1 cellular context compared by ENCODE assay signal in the genomic region with DNA sequence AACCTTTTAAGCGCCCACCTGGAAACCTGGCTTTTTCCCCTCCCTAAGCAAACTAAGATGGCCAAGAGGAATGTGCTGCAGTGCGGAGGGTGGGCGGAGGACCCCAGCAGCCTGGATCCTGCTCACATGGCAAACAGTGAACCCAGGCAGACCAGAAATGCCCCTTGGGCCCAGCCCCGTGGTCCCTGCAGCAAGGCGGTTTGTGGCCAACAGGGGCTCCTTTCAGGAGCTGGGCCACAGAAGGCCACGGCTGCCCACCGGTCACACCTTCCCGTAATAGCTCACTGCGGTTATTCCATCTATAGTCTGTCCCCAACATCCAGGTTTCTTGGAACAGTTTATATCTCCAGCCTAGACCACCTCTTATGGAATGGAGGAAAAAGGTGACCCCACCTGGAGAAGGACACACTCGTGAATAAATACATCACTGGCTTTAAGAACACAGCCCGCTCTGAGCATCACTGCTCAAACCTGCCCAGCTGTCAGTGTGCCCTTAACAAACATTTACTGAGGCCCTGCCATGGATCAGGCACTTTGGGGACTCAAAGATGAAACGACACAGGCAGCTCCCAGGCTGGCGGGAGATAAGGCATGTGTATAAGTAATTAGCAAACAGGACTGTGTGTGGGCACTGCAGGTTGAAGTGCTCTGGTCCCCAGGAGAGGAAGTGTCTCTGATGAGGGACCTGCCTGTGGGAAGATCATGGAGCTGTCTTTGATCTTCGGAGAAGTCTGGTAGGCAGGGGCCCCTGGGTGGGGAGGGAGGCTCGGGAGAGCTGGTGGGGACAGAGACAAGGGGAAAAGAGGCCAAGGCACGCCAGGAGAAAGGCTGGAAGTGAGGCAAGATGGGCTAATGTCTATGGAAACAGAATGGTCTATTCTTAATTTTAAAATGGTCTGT.
TF ChIP-seq lines count a peak whose summit lies in the region.

No MANE protein-coding gene starts in this region.

TF ChIP-seq in HepG2, 621 proteins besides CTCF, POLR2A, EP300 and RAD21 (continued from another document and continues in another):
- peak; percentile 63; the same call in 1 of the 2 replicates for TF ChIP-seq NCOA1 (CRISPR knock-in tag; IDR thresholded peaks at IDR 0.05)
- no peak for TF ChIP-seq AGO2 (optimal IDR thresholded peaks at IDR 0.05; ENCODE audit: low read depth, low read length)
- TF ChIP-seq PRMT3 (CRISPR knock-in tag; IDR thresholded peaks at IDR 0.05; ENCODE audit: borderline replicate concordance, low read depth), result peak; percentile 33; the same call in 1 of the 2 replicates
- peak; percentile 95 for TF ChIP-seq MTA1 (CRISPR knock-in tag; IDR thresholded peaks at IDR 0.05; ENCODE audit: borderline replicate concordance)
- TF ChIP-seq, protein P1, sequence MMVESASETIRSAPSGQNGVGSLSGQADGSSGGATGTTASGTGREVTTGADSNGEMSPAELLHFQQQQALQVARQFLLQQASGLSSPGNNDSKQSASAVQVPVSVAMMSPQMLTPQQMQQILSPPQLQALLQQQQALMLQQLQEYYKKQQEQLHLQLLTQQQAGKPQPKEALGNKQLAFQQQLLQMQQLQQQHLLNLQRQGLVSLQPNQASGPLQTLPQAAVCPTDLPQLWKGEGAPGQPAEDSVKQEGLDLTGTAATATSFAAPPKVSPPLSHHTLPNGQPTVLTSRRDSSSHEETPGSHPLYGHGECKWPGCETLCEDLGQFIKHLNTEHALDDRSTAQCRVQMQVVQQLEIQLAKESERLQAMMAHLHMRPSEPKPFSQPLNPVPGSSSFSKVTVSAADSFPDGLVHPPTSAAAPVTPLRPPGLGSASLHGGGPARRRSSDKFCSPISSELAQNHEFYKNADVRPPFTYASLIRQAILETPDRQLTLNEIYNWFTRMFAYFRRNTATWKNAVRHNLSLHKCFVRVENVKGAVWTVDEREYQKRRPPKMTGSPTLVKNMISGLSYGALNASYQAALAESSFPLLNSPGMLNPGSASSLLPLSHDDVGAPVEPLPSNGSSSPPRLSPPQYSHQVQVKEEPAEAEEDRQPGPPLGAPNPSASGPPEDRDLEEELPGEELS (CRISPR knock-in tag; IDR thresholded peaks at IDR 0.05), result peak; percentile 98
- peak; percentile 9; the same call in 1 of the 2 replicates for TF ChIP-seq ZSCAN25 (CRISPR knock-in tag; IDR thresholded peaks at IDR 0.05)
- TF ChIP-seq NR2F1 (CRISPR knock-in tag; IDR thresholded peaks at IDR 0.05), result no peak
- TF ChIP-seq, protein P2, sequence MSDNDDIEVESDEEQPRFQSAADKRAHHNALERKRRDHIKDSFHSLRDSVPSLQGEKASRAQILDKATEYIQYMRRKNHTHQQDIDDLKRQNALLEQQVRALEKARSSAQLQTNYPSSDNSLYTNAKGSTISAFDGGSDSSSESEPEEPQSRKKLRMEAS (IDR thresholded peaks at IDR 0.05), result peak; percentile 85
- TF ChIP-seq ZNF616 (CRISPR knock-in tag; IDR thresholded peaks at IDR 0.05; ENCODE audit: low read depth), result peak; percentile 72; the same call in 1 of the 2 replicates
- TF ChIP-seq HDAC2 (CRISPR knock-in tag; IDR thresholded peaks at IDR 0.05), result peak; percentile 100
- TF ChIP-seq RFX5 (IDR thresholded peaks at IDR 0.05; ENCODE audit: low read depth, low read length), result no peak
- no peak for TF ChIP-seq ZNF598 (CRISPR knock-in tag; IDR thresholded peaks at IDR 0.05; ENCODE audit: borderline replicate concordance)
- no peak for TF ChIP-seq SUZ12 (IDR thresholded peaks at IDR 0.05; ENCODE audit: low read depth, low read length)
- peak; percentile 93 for TF ChIP-seq RXRA (CRISPR knock-in tag; IDR thresholded peaks at IDR 0.05)
- TF ChIP-seq, protein P3, sequence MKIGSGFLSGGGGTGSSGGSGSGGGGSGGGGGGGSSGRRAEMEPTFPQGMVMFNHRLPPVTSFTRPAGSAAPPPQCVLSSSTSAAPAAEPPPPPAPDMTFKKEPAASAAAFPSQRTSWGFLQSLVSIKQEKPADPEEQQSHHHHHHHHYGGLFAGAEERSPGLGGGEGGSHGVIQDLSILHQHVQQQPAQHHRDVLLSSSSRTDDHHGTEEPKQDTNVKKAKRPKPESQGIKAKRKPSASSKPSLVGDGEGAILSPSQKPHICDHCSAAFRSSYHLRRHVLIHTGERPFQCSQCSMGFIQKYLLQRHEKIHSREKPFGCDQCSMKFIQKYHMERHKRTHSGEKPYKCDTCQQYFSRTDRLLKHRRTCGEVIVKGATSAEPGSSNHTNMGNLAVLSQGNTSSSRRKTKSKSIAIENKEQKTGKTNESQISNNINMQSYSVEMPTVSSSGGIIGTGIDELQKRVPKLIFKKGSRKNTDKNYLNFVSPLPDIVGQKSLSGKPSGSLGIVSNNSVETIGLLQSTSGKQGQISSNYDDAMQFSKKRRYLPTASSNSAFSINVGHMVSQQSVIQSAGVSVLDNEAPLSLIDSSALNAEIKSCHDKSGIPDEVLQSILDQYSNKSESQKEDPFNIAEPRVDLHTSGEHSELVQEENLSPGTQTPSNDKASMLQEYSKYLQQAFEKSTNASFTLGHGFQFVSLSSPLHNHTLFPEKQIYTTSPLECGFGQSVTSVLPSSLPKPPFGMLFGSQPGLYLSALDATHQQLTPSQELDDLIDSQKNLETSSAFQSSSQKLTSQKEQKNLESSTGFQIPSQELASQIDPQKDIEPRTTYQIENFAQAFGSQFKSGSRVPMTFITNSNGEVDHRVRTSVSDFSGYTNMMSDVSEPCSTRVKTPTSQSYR (CRISPR knock-in tag; IDR thresholded peaks at IDR 0.05; ENCODE audit: borderline replicate concordance), result peak; percentile 57; the same call in 1 of the 2 replicates
- no peak for TF ChIP-seq ZNF841 (CRISPR knock-in tag; IDR thresholded peaks at IDR 0.05; ENCODE audit: borderline replicate concordance)
- peak; percentile 77 for TF ChIP-seq HNRNPL (IDR thresholded peaks at IDR 0.05; ENCODE audit: low read depth, low read length)
- TF ChIP-seq CENPT (CRISPR knock-in tag; IDR thresholded peaks at IDR 0.05; ENCODE audit: low read depth), result no peak
- peak; percentile 82 for TF ChIP-seq NR2F6 (IDR thresholded peaks at IDR 0.05)
- peak; percentile 88 for TF ChIP-seq NR2F6 (CRISPR knock-in tag; IDR thresholded peaks at IDR 0.05)
- TF ChIP-seq, protein P4, sequence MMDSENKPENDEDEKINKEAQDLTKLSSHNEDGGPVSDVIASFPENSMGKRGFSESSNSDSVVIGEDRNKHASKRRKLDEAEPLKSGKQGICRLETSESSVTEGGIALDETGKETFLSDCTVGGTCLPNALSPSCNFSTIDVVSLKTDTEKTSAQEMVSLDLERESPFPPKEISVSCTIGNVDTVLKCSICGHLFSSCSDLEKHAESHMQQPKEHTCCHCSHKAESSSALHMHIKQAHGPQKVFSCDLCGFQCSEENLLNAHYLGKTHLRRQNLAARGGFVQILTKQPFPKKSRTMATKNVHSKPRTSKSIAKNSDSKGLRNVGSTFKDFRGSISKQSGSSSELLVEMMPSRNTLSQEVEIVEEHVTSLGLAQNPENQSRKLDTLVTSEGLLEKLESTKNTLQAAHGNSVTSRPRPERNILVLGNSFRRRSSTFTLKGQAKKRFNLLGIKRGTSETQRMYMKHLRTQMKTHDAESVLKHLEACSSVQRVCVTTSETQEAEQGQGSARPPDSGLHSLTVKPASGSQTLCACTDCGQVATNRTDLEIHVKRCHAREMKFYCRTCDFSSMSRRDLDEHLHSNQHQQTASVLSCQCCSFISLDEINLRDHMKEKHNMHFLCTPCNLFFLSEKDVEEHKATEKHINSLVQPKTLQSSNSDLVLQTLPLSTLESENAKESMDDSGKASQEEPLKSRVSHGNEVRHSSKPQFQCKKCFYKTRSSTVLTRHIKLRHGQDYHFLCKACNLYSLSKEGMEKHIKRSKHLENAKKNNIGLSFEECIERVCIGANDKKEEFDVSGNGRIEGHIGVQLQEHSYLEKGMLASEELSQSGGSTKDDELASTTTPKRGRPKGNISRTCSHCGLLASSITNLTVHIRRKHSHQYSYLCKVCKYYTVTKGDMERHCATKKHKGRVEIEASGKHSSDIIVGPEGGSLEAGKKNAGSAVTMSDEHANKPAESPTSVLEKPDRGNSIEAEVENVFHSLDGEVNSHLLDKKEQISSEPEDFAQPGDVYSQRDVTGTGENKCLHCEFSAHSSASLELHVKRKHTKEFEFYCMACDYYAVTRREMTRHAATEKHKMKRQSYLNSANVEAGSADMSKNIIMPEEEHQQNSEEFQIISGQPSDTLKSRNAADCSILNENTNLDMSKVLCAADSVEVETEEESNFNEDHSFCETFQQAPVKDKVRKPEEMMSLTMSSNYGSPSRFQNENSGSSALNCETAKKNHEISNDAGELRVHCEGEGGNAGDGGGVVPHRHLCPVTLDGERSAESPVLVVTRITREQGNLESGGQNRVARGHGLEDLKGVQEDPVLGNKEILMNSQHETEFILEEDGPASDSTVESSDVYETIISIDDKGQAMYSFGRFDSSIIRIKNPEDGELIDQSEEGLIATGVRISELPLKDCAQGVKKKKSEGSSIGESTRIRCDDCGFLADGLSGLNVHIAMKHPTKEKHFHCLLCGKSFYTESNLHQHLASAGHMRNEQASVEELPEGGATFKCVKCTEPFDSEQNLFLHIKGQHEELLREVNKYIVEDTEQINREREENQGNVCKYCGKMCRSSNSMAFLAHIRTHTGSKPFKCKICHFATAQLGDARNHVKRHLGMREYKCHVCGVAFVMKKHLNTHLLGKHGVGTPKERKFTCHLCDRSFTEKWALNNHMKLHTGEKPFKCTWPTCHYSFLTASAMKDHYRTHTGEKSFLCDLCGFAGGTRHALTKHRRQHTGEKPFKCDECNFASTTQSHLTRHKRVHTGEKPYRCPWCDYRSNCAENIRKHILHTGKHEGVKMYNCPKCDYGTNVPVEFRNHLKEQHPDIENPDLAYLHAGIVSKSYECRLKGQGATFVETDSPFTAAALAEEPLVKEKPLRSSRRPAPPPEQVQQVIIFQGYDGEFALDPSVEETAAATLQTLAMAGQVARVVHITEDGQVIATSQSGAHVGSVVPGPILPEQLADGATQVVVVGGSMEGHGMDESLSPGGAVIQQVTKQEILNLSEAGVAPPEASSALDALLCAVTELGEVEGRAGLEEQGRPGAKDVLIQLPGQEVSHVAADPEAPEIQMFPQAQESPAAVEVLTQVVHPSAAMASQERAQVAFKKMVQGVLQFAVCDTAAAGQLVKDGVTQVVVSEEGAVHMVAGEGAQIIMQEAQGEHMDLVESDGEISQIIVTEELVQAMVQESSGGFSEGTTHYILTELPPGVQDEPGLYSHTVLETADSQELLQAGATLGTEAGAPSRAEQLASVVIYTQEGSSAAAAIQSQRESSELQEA (CRISPR knock-in tag; IDR thresholded peaks at IDR 0.05; ENCODE audit: not compliant biosample characterization), result no peak
- peak; percentile 99 for TF ChIP-seq ISL2 (CRISPR knock-in tag; IDR thresholded peaks at IDR 0.05)
- no peak; the same call in 1 of the 2 replicates for TF ChIP-seq ZNF30 (CRISPR knock-in tag; IDR thresholded peaks at IDR 0.05)
- TF ChIP-seq, protein P5, sequence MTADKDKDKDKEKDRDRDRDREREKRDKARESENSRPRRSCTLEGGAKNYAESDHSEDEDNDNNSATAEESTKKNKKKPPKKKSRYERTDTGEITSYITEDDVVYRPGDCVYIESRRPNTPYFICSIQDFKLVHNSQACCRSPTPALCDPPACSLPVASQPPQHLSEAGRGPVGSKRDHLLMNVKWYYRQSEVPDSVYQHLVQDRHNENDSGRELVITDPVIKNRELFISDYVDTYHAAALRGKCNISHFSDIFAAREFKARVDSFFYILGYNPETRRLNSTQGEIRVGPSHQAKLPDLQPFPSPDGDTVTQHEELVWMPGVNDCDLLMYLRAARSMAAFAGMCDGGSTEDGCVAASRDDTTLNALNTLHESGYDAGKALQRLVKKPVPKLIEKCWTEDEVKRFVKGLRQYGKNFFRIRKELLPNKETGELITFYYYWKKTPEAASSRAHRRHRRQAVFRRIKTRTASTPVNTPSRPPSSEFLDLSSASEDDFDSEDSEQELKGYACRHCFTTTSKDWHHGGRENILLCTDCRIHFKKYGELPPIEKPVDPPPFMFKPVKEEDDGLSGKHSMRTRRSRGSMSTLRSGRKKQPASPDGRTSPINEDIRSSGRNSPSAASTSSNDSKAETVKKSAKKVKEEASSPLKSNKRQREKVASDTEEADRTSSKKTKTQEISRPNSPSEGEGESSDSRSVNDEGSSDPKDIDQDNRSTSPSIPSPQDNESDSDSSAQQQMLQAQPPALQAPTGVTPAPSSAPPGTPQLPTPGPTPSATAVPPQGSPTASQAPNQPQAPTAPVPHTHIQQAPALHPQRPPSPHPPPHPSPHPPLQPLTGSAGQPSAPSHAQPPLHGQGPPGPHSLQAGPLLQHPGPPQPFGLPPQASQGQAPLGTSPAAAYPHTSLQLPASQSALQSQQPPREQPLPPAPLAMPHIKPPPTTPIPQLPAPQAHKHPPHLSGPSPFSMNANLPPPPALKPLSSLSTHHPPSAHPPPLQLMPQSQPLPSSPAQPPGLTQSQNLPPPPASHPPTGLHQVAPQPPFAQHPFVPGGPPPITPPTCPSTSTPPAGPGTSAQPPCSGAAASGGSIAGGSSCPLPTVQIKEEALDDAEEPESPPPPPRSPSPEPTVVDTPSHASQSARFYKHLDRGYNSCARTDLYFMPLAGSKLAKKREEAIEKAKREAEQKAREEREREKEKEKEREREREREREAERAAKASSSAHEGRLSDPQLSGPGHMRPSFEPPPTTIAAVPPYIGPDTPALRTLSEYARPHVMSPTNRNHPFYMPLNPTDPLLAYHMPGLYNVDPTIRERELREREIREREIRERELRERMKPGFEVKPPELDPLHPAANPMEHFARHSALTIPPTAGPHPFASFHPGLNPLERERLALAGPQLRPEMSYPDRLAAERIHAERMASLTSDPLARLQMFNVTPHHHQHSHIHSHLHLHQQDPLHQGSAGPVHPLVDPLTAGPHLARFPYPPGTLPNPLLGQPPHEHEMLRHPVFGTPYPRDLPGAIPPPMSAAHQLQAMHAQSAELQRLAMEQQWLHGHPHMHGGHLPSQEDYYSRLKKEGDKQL (CRISPR knock-in tag; IDR thresholded peaks at IDR 0.05; ENCODE audit: low read depth), result peak; percentile 96
- TF ChIP-seq KDM5B (CRISPR knock-in tag; IDR thresholded peaks at IDR 0.05; ENCODE audit: borderline replicate concordance), result peak; percentile 27; the same call in 1 of the 2 replicates
- no peak for TF ChIP-seq ZNF180 (CRISPR knock-in tag; IDR thresholded peaks at IDR 0.05; ENCODE audit: borderline replicate concordance, low read depth)
- 0 out of 2 replicates have a peak, but pooled peaks have one; percentile 34 for TF ChIP-seq ADNP (CRISPR knock-in tag; IDR thresholded peaks at IDR 0.05)
- TF ChIP-seq, protein P6, sequence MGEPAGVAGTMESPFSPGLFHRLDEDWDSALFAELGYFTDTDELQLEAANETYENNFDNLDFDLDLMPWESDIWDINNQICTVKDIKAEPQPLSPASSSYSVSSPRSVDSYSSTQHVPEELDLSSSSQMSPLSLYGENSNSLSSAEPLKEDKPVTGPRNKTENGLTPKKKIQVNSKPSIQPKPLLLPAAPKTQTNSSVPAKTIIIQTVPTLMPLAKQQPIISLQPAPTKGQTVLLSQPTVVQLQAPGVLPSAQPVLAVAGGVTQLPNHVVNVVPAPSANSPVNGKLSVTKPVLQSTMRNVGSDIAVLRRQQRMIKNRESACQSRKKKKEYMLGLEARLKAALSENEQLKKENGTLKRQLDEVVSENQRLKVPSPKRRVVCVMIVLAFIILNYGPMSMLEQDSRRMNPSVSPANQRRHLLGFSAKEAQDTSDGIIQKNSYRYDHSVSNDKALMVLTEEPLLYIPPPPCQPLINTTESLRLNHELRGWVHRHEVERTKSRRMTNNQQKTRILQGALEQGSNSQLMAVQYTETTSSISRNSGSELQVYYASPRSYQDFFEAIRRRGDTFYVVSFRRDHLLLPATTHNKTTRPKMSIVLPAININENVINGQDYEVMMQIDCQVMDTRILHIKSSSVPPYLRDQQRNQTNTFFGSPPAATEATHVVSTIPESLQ (CRISPR knock-in tag; conservative IDR thresholded peaks at IDR 0.05), result 0 out of 2 replicates have a peak, but pooled peaks have one; percentile 30
- 0 out of 2 replicates have a peak, but pooled peaks have one; percentile 24 for TF ChIP-seq ZNF589 (CRISPR knock-in tag; conservative IDR thresholded peaks at IDR 0.05)
